In the genomic region with DNA sequence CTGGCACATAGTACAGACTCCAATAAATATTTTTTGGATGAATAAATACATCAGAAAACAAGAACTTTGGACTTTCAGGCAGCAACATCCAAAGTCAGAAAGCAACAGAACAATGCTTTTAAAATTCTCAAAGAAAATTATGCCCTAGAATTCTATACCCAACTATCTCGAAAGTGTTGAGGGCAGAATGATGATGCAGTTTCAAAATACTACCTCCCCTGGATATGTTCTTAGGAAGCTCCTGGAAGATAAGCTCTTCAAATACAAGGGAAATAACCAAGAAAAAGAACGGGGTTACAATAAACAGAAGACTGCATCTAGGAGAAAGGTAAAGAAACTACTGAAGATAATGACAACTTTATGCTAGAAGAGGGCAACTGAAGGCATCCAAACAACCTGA, we compare ENCODE assay signal across 2 cellular contexts.
TF ChIP-seq lines count a peak whose summit lies in the region.

No MANE protein-coding gene starts in this region.

TF ChIP-seq in SK-N-SH, 30 proteins besides CTCF, POLR2A, EP300 and RAD21 (continued from another document):
- TF ChIP-seq, protein P1, sequence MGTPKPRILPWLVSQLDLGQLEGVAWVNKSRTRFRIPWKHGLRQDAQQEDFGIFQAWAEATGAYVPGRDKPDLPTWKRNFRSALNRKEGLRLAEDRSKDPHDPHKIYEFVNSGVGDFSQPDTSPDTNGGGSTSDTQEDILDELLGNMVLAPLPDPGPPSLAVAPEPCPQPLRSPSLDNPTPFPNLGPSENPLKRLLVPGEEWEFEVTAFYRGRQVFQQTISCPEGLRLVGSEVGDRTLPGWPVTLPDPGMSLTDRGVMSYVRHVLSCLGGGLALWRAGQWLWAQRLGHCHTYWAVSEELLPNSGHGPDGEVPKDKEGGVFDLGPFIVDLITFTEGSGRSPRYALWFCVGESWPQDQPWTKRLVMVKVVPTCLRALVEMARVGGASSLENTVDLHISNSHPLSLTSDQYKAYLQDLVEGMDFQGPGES (IDR thresholded peaks at IDR 0.05; ENCODE audit: low read depth, low read length): no peak
- TF ChIP-seq CHD2 (IDR thresholded peaks at IDR 0.05; ENCODE audit: low read length, partially characterized antibody) (no peak), FOSL2 (IDR thresholded peaks at IDR 0.05; ENCODE audit: borderline replicate concordance, low read depth) (no peak), POLR2AphosphoS5 (IDR thresholded peaks at IDR 0.05; ENCODE audit: low read depth, low read length) (no peak), ELF1 (IDR thresholded peaks at IDR 0.05) (no peak), EZH2phosphoT487 (IDR thresholded peaks at IDR 0.05; ENCODE audit: borderline replicate concordance, low read depth) (no peak), TCF12 (IDR thresholded peaks at IDR 0.05) (no peak), GATA2 (CRISPR knock-in tag; IDR thresholded peaks at IDR 0.05) (no peak), MXI1 (IDR thresholded peaks at IDR 0.05; ENCODE audit: low read depth, low read length) (no peak), MEF2A (IDR thresholded peaks at IDR 0.05; ENCODE audit: borderline replicate concordance, low read depth) (no peak)
- TF ChIP-seq, protein P2, sequence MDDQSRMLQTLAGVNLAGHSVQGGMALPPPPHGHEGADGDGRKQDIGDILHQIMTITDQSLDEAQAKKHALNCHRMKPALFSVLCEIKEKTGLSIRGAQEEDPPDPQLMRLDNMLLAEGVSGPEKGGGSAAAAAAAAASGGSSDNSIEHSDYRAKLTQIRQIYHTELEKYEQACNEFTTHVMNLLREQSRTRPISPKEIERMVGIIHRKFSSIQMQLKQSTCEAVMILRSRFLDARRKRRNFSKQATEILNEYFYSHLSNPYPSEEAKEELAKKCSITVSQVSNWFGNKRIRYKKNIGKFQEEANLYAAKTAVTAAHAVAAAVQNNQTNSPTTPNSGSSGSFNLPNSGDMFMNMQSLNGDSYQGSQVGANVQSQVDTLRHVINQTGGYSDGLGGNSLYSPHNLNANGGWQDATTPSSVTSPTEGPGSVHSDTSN (IDR thresholded peaks at IDR 0.05): no peak
- TF ChIP-seq, protein P3, sequence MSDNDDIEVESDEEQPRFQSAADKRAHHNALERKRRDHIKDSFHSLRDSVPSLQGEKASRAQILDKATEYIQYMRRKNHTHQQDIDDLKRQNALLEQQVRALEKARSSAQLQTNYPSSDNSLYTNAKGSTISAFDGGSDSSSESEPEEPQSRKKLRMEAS (IDR thresholded peaks at IDR 0.05; ENCODE audit: low read depth): no peak
- TF ChIP-seq, protein P4, sequence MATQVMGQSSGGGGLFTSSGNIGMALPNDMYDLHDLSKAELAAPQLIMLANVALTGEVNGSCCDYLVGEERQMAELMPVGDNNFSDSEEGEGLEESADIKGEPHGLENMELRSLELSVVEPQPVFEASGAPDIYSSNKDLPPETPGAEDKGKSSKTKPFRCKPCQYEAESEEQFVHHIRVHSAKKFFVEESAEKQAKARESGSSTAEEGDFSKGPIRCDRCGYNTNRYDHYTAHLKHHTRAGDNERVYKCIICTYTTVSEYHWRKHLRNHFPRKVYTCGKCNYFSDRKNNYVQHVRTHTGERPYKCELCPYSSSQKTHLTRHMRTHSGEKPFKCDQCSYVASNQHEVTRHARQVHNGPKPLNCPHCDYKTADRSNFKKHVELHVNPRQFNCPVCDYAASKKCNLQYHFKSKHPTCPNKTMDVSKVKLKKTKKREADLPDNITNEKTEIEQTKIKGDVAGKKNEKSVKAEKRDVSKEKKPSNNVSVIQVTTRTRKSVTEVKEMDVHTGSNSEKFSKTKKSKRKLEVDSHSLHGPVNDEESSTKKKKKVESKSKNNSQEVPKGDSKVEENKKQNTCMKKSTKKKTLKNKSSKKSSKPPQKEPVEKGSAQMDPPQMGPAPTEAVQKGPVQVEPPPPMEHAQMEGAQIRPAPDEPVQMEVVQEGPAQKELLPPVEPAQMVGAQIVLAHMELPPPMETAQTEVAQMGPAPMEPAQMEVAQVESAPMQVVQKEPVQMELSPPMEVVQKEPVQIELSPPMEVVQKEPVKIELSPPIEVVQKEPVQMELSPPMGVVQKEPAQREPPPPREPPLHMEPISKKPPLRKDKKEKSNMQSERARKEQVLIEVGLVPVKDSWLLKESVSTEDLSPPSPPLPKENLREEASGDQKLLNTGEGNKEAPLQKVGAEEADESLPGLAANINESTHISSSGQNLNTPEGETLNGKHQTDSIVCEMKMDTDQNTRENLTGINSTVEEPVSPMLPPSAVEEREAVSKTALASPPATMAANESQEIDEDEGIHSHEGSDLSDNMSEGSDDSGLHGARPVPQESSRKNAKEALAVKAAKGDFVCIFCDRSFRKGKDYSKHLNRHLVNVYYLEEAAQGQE (IDR thresholded peaks at IDR 0.05; ENCODE audit: low read depth, low read length): no peak
- TF ChIP-seq, protein P5, sequence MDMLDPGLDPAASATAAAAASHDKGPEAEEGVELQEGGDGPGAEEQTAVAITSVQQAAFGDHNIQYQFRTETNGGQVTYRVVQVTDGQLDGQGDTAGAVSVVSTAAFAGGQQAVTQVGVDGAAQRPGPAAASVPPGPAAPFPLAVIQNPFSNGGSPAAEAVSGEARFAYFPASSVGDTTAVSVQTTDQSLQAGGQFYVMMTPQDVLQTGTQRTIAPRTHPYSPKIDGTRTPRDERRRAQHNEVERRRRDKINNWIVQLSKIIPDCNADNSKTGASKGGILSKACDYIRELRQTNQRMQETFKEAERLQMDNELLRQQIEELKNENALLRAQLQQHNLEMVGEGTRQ (IDR thresholded peaks at IDR 0.05; ENCODE audit: borderline replicate concordance, low read depth, low read length): no peak

TF ChIP-seq in SK-N-SH treated with all-trans-retinoic acid at 6 μM for 48 hours, 23 proteins besides CTCF, POLR2A, EP300 and RAD21 (continued from another document):
- TF ChIP-seq, protein P6, sequence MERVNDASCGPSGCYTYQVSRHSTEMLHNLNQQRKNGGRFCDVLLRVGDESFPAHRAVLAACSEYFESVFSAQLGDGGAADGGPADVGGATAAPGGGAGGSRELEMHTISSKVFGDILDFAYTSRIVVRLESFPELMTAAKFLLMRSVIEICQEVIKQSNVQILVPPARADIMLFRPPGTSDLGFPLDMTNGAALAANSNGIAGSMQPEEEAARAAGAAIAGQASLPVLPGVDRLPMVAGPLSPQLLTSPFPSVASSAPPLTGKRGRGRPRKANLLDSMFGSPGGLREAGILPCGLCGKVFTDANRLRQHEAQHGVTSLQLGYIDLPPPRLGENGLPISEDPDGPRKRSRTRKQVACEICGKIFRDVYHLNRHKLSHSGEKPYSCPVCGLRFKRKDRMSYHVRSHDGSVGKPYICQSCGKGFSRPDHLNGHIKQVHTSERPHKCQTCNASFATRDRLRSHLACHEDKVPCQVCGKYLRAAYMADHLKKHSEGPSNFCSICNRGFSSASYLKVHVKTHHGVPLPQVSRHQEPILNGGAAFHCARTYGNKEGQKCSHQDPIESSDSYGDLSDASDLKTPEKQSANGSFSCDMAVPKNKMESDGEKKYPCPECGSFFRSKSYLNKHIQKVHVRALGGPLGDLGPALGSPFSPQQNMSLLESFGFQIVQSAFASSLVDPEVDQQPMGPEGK (CRISPR knock-in tag; IDR thresholded peaks at IDR 0.05; ENCODE audit: borderline replicate concordance): no peak
- TF ChIP-seq OSR1 (CRISPR knock-in tag; IDR thresholded peaks at IDR 0.05): no peak
